Comparison of ENCODE assay signal across 9 cellular contexts in genomic region chr7:134932707-134933370, GRCh38. TPM values are rescaled to one million over a fixed set of nuclear protein-coding genes. Genes with fewer than 3 reads are reported as not detected.
DNase-seq lines count a peak whose midpoint lies in the region; ATAC-seq and TF ChIP-seq lines count a peak whose summit lies in the region.
"Had no signal": no experiment of that assay in that cellular context is flagged by ENCODE, and none has a peak within 500 bp of the region (broad histone marks: within the 10 kb centered on the region; RNA-seq: fewer than 3 reads in every experiment).

No MANE protein-coding gene starts in this region.

- peak overlapping the region; percentile 30 for H3K4me3 ChIP-seq in OCI-LY7 (ENCODE audit: low read depth, low read length, poor library complexity, severe bottlenecking)
- H3K4me3 ChIP-seq in heart left ventricle = peak overlapping the region in 7 of 12 donors; percentile 0 to 32 (median 14)
- H3K4me3 ChIP-seq in uterus = no peak overlapping the region
- no peak overlapping the region for H3K4me3 ChIP-seq in WERI-Rb-1 (ENCODE audit: low read depth, low read length)

- CTCF ChIA-PET in OCI-LY7 (lab: Charles Lee; ENCODE audit: unreplicated experiment) = no interaction called here

- DNase-seq in natural killer cell treated with Interleukin-12 subunit alpha and Interleukin-12 subunit beta and Interleukin-15 and Interleukin-18, amount 100 ng/mL, for 72 hours (ENCODE audit: low spot score) = no peak
- DNase-seq in natural killer cell (no peak), OCI-LY7 (ENCODE audit: low spot score) (no peak), heart left ventricle (peak; percentile 57 to 77 (median 60)), uterus (peak in 1 of 2 donors; percentile 30), WERI-Rb-1 (no peak), GM13976 (ENCODE audit: low spot score) (no peak)
- DNase-seq: NCI-H187 treated with DMSO at 0.1 percent for 48 hours had no signal

- H3K4me1 ChIP-seq in OCI-LY7 (ENCODE audit: insufficient read depth, low read length, poor library complexity, severe bottlenecking) (no peaks in the 10 kb centered on the region), heart left ventricle (peaks cover 0 to 66% (median 48%) of the 10 kb centered on the region in 12 donors), uterus (peaks cover 0 to 12% of the 10 kb centered on the region in 2 donors)

- POLR2A ChIA-PET in OCI-LY7 (lab: Charles Lee) = no interaction called here

- H3K9me3 Mint-ChIP-seq in natural killer cell treated with Interleukin-12 subunit alpha and Interleukin-12 subunit beta and Interleukin-15 and Interleukin-18, amount 100 ng/mL, for 72 hours = no peaks in the 10 kb centered on the region
- H3K9me3 Mint-ChIP-seq in natural killer cell = no peaks in the 10 kb centered on the region

- no peak overlapping the region for H3K27ac ChIP-seq in OCI-LY7 (ENCODE audit: low read depth, low read length, poor library complexity, severe bottlenecking)
- peak overlapping the region in 11 of 12 donors; percentile 38 to 84 (median 75) for H3K27ac ChIP-seq in heart left ventricle
- peak overlapping the region; percentile 55 to 78 for H3K27ac ChIP-seq in uterus
- H3K27ac ChIP-seq in WERI-Rb-1 = no peak overlapping the region

- in situ Hi-C loops in GM13976 (cut with MboI; ENCODE audit: low sequenced_read_pairs, unreplicated experiment) = no loop called here

- H3K36me3 Mint-ChIP-seq in natural killer cell treated with Interleukin-12 subunit alpha and Interleukin-12 subunit beta and Interleukin-15 and Interleukin-18, amount 100 ng/mL, for 72 hours = no peaks in the 10 kb centered on the region
- no peaks in the 10 kb centered on the region for H3K36me3 Mint-ChIP-seq in natural killer cell

- peaks cover 7 to 11% of the 10 kb centered on the region in 2 donors for H3K4me1 Mint-ChIP-seq in natural killer cell treated with Interleukin-12 subunit alpha and Interleukin-12 subunit beta and Interleukin-15 and Interleukin-18, amount 100 ng/mL, for 72 hours (ENCODE audit: low read depth in 2 of 2)
- peaks cover 0 to 6% of the 10 kb centered on the region in 2 donors for H3K4me1 Mint-ChIP-seq in natural killer cell

- intact Hi-C loops in natural killer cell (cut with micrococcal nuclease) (no loop called here), OCI-LY7 (cut with micrococcal nuclease; ENCODE audit: unreplicated experiment) (no loop called here), heart left ventricle (cut with DNase I) (loop anchor here in 8 of 10 donors (5.0 to 10.0 kb wide), 4 partner anchors 41 to 158 kb away; partner anchors contain the start of gene CALD1 (in 1 of the 8)), uterus (cut with DNase I; ENCODE audit: low total_unique reads) (no loop called here)

- peak overlapping the region in 1 of 2 donors; percentile 5 for H3K27ac Mint-ChIP-seq in natural killer cell treated with Interleukin-12 subunit alpha and Interleukin-12 subunit beta and Interleukin-15 and Interleukin-18, amount 100 ng/mL, for 72 hours
- no peak overlapping the region for H3K27ac Mint-ChIP-seq in natural killer cell

- peak overlapping the region; percentile 68; the same call in 1 of the 2 replicates for H2AFZ ChIP-seq in OCI-LY7 (ENCODE audit: low read length)

- peak overlapping the region; percentile 64 for H3K4me2 ChIP-seq in OCI-LY7 (ENCODE audit: low read length)

- ATAC-seq in natural killer cell treated with Interleukin-12 subunit alpha and Interleukin-12 subunit beta and Interleukin-15 and Interleukin-18, amount 100 ng/mL, for 72 hours = no peak
- no peak for ATAC-seq in natural killer cell
- peak; percentile 81 to 90 (median 88) for ATAC-seq in heart left ventricle
- ATAC-seq in GM19328 (IDR thresholded peaks at IDR 0.05; ENCODE audit: unreplicated experiment) = no peak

- H3K9me2 ChIP-seq in OCI-LY7 (ENCODE audit: insufficient read depth, low read length) = no peaks in the 10 kb centered on the region

- peak overlapping the region; percentile 52 for H3K4me3 Mint-ChIP-seq in natural killer cell treated with Interleukin-12 subunit alpha and Interleukin-12 subunit beta and Interleukin-15 and Interleukin-18, amount 100 ng/mL, for 72 hours
- no peak overlapping the region for H3K4me3 Mint-ChIP-seq in natural killer cell

- BruUV-seq in OCI-LY7 (replicated peaks; lab: Mats Ljungman, UMichigan) = no TSS peak

- H3K27me3 Mint-ChIP-seq in natural killer cell treated with Interleukin-12 subunit alpha and Interleukin-12 subunit beta and Interleukin-15 and Interleukin-18, amount 100 ng/mL, for 72 hours = peaks cover 16 to 17% of the 10 kb centered on the region in 2 donors
- peaks cover 2 to 3% of the 10 kb centered on the region in 2 donors for H3K27me3 Mint-ChIP-seq in natural killer cell (ENCODE audit: low read depth in 2 of 2)

- TF ChIP-seq POLR2A in heart left ventricle (IDR thresholded peaks at IDR 0.05) (no peak), uterus (IDR thresholded peaks at IDR 0.05) (no peak)

- 56 to 61% (median 57%) methylated on average over 17 of the region's 17 CpGs for WGBS in heart left ventricle, 4 donors

- no peaks in the 10 kb centered on the region for H3K27me3 ChIP-seq in heart left ventricle
- no peaks in the 10 kb centered on the region for H3K27me3 ChIP-seq in uterus
- no peaks in the 10 kb centered on the region for H3K27me3 ChIP-seq in WERI-Rb-1 (ENCODE audit: insufficient read depth, low read depth, severe bottlenecking)

- TF ChIP-seq CTCF in natural killer cell (IDR thresholded peaks at IDR 0.05) = no peak
- TF ChIP-seq CTCF in OCI-LY7 (conservative IDR thresholded peaks at IDR 0.05; ENCODE audit: low read length) = no peak
- no peak for TF ChIP-seq CTCF in heart left ventricle (IDR thresholded peaks at IDR 0.05)
- no peak for TF ChIP-seq CTCF in uterus (IDR thresholded peaks at IDR 0.05)
- no peak for TF ChIP-seq CTCF in WERI-Rb-1 (IDR thresholded peaks at IDR 0.05; ENCODE audit: low read depth, low read length)
- TF ChIP-seq CTCF in GM13976 (IDR thresholded peaks at IDR 0.05; ENCODE audit: borderline replicate concordance, control extremely low read depth, extremely low read depth, insufficient read depth, missing control alignments) = no peak

- H3K79me2 ChIP-seq in OCI-LY7 (ENCODE audit: insufficient read depth, low read depth, low read length) = no peaks in the 10 kb centered on the region

- H3K9me3 ChIP-seq in OCI-LY7 (ENCODE audit: low read length) (no peaks in the 10 kb centered on the region), heart left ventricle (no peaks in the 10 kb centered on the region), uterus (no peaks in the 10 kb centered on the region), WERI-Rb-1 (ENCODE audit: severe bottlenecking) (no peaks in the 10 kb centered on the region)

- H3K36me3 ChIP-seq in OCI-LY7 (ENCODE audit: insufficient read depth, low read length) (no peaks in the 10 kb centered on the region), heart left ventricle (peaks cover 0 to 80% (median 23%) of the 10 kb centered on the region in 9 donors), uterus (no peaks in the 10 kb centered on the region), WERI-Rb-1 (no peaks in the 10 kb centered on the region)

- H4K20me1 ChIP-seq in OCI-LY7 (ENCODE audit: insufficient read depth, low read length) = no peaks in the 10 kb centered on the region

RNA-seq across cellular contexts. Expression of gene AGBL3, which starts 53.5 kb away (rescaled TPM):
- 1 to 10 TPM; 2.2 to 2.8 TPM for total RNA-seq in natural killer cell treated with Interleukin-12 subunit alpha and Interleukin-12 subunit beta and Interleukin-15 and Interleukin-18, amount 100 ng/mL, for 72 hours
- total RNA-seq in natural killer cell (1 to 10 TPM in 2 of 3 donors, under 1 TPM in 1; 0.99 to 2.3 (median 1.4) TPM), OCI-LY7 (2022) (4.9 and 7.1 TPM in 2 replicates), heart left ventricle (1 to 10 TPM in 4 of 9 donors, under 1 TPM in 5; 0.40 to 1.5 (median 0.93) TPM), uterus (10 to 100 TPM in 1 of 4 donors, 1 to 10 TPM in 2, under 1 TPM in 1; 0.29 to 12.5 (median 5.3) TPM)
- 3.5 and 5.3 TPM in 2 replicates for total RNA-seq in OCI-LY7 (2014; rRNA removed; shearing (Covaris generic))
- under 1 TPM; 0.83 to 0.99 TPM for polyA plus RNA-seq in heart left ventricle

Comparison
In these comparisons a context has a peak if more than half of its experiments do, and no peak if none do; other contexts are left out.
1. ATAC-seq: peak in heart left ventricle (4 of 4); none in natural killer cell treated with Interleukin-12 subunit alpha and Interleukin-12 subunit beta and Interleukin-15 and Interleukin-18, amount 100 ng/mL, for 72 hours (0 of 2), natural killer cell (0 of 3) and GM19328 (single experiment).
2. DNase-seq: peak in heart left ventricle (5 of 5); none in natural killer cell treated with Interleukin-12 subunit alpha and Interleukin-12 subunit beta and Interleukin-15 and Interleukin-18, amount 100 ng/mL, for 72 hours (single experiment), natural killer cell (single experiment), OCI-LY7 (single experiment), WERI-Rb-1 (single experiment) and GM13976 (single experiment).
3. H3K27ac ChIP-seq: peak in heart left ventricle (11 of 12) and uterus (2 of 2); none in OCI-LY7 (single experiment) and WERI-Rb-1 (single experiment).
4. H3K4me3 ChIP-seq: peak in OCI-LY7 (single experiment) and heart left ventricle (7 of 12); none in uterus (0 of 2) and WERI-Rb-1 (single experiment).
5. intact Hi-C loops: an anchor here in heart left ventricle (5.0 to 10.0 kb wide); none called in natural killer cell, OCI-LY7 and uterus.